16 cellular contexts compared by ENCODE assay signal in genomic region chr17:1598399-1599095, GRCh38.
"Had no signal": no experiment of that assay in that cellular context is flagged by ENCODE, and none has a peak within 500 bp of the region (broad histone marks: within the 10 kb centered on the region; RNA-seq: fewer than 3 reads in every experiment).

No MANE protein-coding gene starts in this region.

- H3K9me3 ChIP-seq: adrenal gland, gastroesophageal sphincter, thyroid gland had no signal

- H3K36me3 ChIP-seq: adrenal gland, gastroesophageal sphincter, thyroid gland had no signal

- DNase-seq: activated CD4-positive, alpha-beta T cell treated with anti-CD3 and anti-CD28 coated beads, Interleukin-2, amount 50 U/mL, for 4 hours; activated naive CD4-positive, alpha-beta T cell treated with anti-CD3 and anti-CD28 coated beads, Interleukin-2, amount 50 U/mL, for 16 hours; activated T-cell treated with anti-CD3 and anti-CD28 coated beads, Interleukin-2, amount 50 U/mL, for 1 hour; adrenal gland; central memory CD4-positive, alpha-beta T cell; cortex of kidney; effector memory CD8-positive, alpha-beta T cell; midbrain; naive thymus-derived CD8-positive, alpha-beta T cell; occipital lobe; stimulated activated CD4-positive, alpha-beta T cell treated with anti-CD3 and anti-CD28 coated beads, Interleukin-4, amount 100 ng/mL, for 4 hours; thyroid gland had no signal

- ATAC-seq: activated CD4-positive, CD25-positive, alpha-beta regulatory T cell treated with anti-CD3 and anti-CD28 coated beads, Interleukin-2, amount 50 U/mL, for 24 hours; effector memory CD8-positive, alpha-beta T cell; gastroesophageal sphincter; naive thymus-derived CD8-positive, alpha-beta T cell had no signal

- H3K27me3 ChIP-seq: adrenal gland, gastroesophageal sphincter, thyroid gland had no signal

- H3K27ac ChIP-seq: adrenal gland, epithelial cell of prostate, gastroesophageal sphincter, thyroid gland had no signal

- H3K4me3 ChIP-seq: adrenal gland, gastroesophageal sphincter, lung, thyroid gland had no signal

- H3K4me1 ChIP-seq: adrenal gland, gastroesophageal sphincter, thyroid gland had no signal
